Comparison of ENCODE assay signal across 8 cellular contexts in genomic region chr11:109946322-109946846, GRCh38.
DNase-seq lines count a peak whose midpoint lies in the region; ATAC-seq, FAIRE-seq and TF ChIP-seq lines count a peak whose summit lies in the region.

No MANE protein-coding gene starts in this region.

- ATAC-seq in GM19438 (IDR thresholded peaks at IDR 0.05; ENCODE audit: low read depth, unreplicated experiment) (peak; percentile 94), HG03469 (IDR thresholded peaks at IDR 0.05; ENCODE audit: unreplicated experiment) (peak; percentile 87)

- H2AFZ ChIP-seq in endothelial cell of umbilical vein (ENCODE audit: low read depth, low read length) = peak overlapping the region; percentile 60

- H3K4me2 ChIP-seq in endothelial cell of umbilical vein (ENCODE audit: insufficient read depth, low read length) = peak overlapping the region; percentile 80

- no peaks in the 10 kb centered on the region for H3K9me3 Mint-ChIP-seq in activated CD4-positive, alpha-beta memory T cell treated with anti-CD3 and anti-CD28 coated beads for 36 hours
- peaks cover 13% of the 10 kb centered on the region for H3K9me3 Mint-ChIP-seq in mesothelial cell of epicardium

- BruUV-seq in endothelial cell of umbilical vein (replicated peaks; lab: Mats Ljungman, UMichigan) = no TSS peak

- H3K27me3 Mint-ChIP-seq in activated CD4-positive, alpha-beta memory T cell treated with anti-CD3 and anti-CD28 coated beads for 36 hours = no peaks in the 10 kb centered on the region
- H3K27me3 Mint-ChIP-seq in mesothelial cell of epicardium (ENCODE audit: low read depth) = no peaks in the 10 kb centered on the region

- TF ChIP-seq POLR2A in endothelial cell of umbilical vein (IDR thresholded peaks at IDR 0.05; ENCODE audit: low read depth, low read length) = no peak

- H3K4me1 ChIP-seq in endothelial cell of umbilical vein (ENCODE audit: control insufficient read depth, extremely low read depth, insufficient read depth, low read length) = peaks cover 8% of the 10 kb centered on the region

- peak; percentile 91 for TF ChIP-seq CTCF in endothelial cell of umbilical vein (IDR thresholded peaks at IDR 0.05; ENCODE audit: extremely low read depth in 1 of 2, insufficient read depth in 1 of 2, low read depth in 1 of 2, low read length in 2 of 2)
- peak; percentile 88 for TF ChIP-seq CTCF in mesothelial cell of epicardium (IDR thresholded peaks at IDR 0.05; ENCODE audit: unreplicated experiment)

- peak overlapping the region; percentile 81 for H3K9ac ChIP-seq in endothelial cell of umbilical vein (replicated peaks; ENCODE audit: extremely low read depth, insufficient read depth, low read length)

- H4K20me1 ChIP-seq in endothelial cell of umbilical vein (replicated peaks; ENCODE audit: control insufficient read depth, extremely low read depth, insufficient read depth, low read length) = no peaks in the 10 kb centered on the region

- peak overlapping the region; percentile 95 for H3K27ac ChIP-seq in endothelial cell of umbilical vein (ENCODE audit: insufficient read depth, low read depth, low read length)

- CTCF ChIA-PET in activated CD4-positive, alpha-beta memory T cell treated with anti-CD3 and anti-CD28 coated beads for 36 hours (lab: Charles Lee) = interaction anchor here (0.8 kb wide), 1 partner anchor 132 kb away, joined by 3 read pairs; no protein-coding TSS in a partner anchor
- CTCF ChIA-PET in endothelial cell of umbilical vein (lab: Charles Lee) = interaction anchor here (0.6 to 1.4 kb wide), 8 partner anchors 25 to 489 kb away, joined by 3 to 10 read pairs (median 3); partner anchors contain the start of gene ZC3H12C

- intact Hi-C loops in activated CD4-positive, alpha-beta memory T cell treated with anti-CD3 and anti-CD28 coated beads for 36 hours (cut with micrococcal nuclease) = loop anchor here (2.0 to 5.0 kb wide), 5 partner anchors 131 to 486 kb away; partner anchors contain the start of gene ZC3H12C
- intact Hi-C loops in endothelial cell of umbilical vein (cut with micrococcal nuclease) = loop anchor here (1.0 to 5.0 kb wide), 12 partner anchors 25 to 766 kb away; partner anchors contain the start of gene ARHGAP20

- DNase-seq in COLO829 (ENCODE audit: low spot score) = peak; percentile 87
- DNase-seq in NCI-H524 (lab: John Stamatoyannopoulos, UW) = peak; percentile 16 to 71
- DNase-seq in activated CD4-positive, alpha-beta memory T cell treated with anti-CD3 and anti-CD28 coated beads for 36 hours = peak; percentile 70
- DNase-seq in endothelial cell of umbilical vein (ENCODE audit: low read depth, low spot score) = peak; percentile 97
- DNase-seq in mesothelial cell of epicardium (ENCODE audit: low spot score in 2 of 2, unreplicated experiment in 2 of 2) = peak; percentile 53 to 80
- DNase-seq in stimulated activated CD8-positive, alpha-beta memory T cell treated with anti-CD3 and anti-CD28 coated beads, Interleukin-4, amount 100 ng/mL, for 24 hours (ENCODE audit: low read depth) = peak; percentile 41

- POLR2A ChIA-PET in activated CD4-positive, alpha-beta memory T cell treated with anti-CD3 and anti-CD28 coated beads for 36 hours (lab: Charles Lee) = no interaction called here
- POLR2A ChIA-PET in endothelial cell of umbilical vein (lab: Charles Lee) = no interaction called here

- peak; percentile 81 for FAIRE-seq in endothelial cell of umbilical vein (lab: Jason Lieb, UNC)

- H3K79me2 ChIP-seq in endothelial cell of umbilical vein (ENCODE audit: control insufficient read depth, insufficient read depth, low read length) = no peaks in the 10 kb centered on the region

- no peaks in the 10 kb centered on the region for H3K36me3 Mint-ChIP-seq in activated CD4-positive, alpha-beta memory T cell treated with anti-CD3 and anti-CD28 coated beads for 36 hours
- no peaks in the 10 kb centered on the region for H3K36me3 Mint-ChIP-seq in mesothelial cell of epicardium

- peaks cover 2% of the 10 kb centered on the region for H3K4me1 Mint-ChIP-seq in activated CD4-positive, alpha-beta memory T cell treated with anti-CD3 and anti-CD28 coated beads for 36 hours (ENCODE audit: low read depth)
- H3K4me1 Mint-ChIP-seq in mesothelial cell of epicardium = peaks cover 8% of the 10 kb centered on the region

- H3K9me1 ChIP-seq in endothelial cell of umbilical vein (replicated peaks; ENCODE audit: control insufficient read depth, extremely low read depth, insufficient read depth, low read length) = no peaks in the 10 kb centered on the region

- H3K9me3 ChIP-seq in endothelial cell of umbilical vein (replicated peaks; ENCODE audit: control insufficient read depth, insufficient read depth, low read length) = no peaks in the 10 kb centered on the region

- no peak overlapping the region for H3K27ac Mint-ChIP-seq in activated CD4-positive, alpha-beta memory T cell treated with anti-CD3 and anti-CD28 coated beads for 36 hours
- peak overlapping the region; percentile 90 for H3K27ac Mint-ChIP-seq in mesothelial cell of epicardium

- no peaks in the 10 kb centered on the region for H3K36me3 ChIP-seq in endothelial cell of umbilical vein (ENCODE audit: control insufficient read depth in 2 of 2, extremely low read depth in 1 of 2, insufficient read depth in 2 of 2, low read length in 2 of 2)

- dilution Hi-C loops in endothelial cell of umbilical vein (cut with MboI; ENCODE audit: extremely low pct_ligation_motif_present, low sequenced_read_pairs) = no loop called here

- no peaks in the 10 kb centered on the region for H3K27me3 ChIP-seq in endothelial cell of umbilical vein (ENCODE audit: control insufficient read depth in 2 of 2, insufficient read depth in 2 of 2, low read length in 2 of 2)

- no peak overlapping the region for H3K4me3 Mint-ChIP-seq in activated CD4-positive, alpha-beta memory T cell treated with anti-CD3 and anti-CD28 coated beads for 36 hours
- H3K4me3 Mint-ChIP-seq in mesothelial cell of epicardium = peak overlapping the region; percentile 60

- H3K4me3 ChIP-seq in endothelial cell of umbilical vein (replicated peaks in 1 of 3; ENCODE audit: insufficient read depth in 1 of 3, low read depth in 1 of 3, low read length in 3 of 3) = peak overlapping the region in 1 of 3 experiments; percentile 31

TF ChIP-seq in endothelial cell of umbilical vein, 7 proteins besides CTCF, POLR2A, EP300 and RAD21:
- no peak for TF ChIP-seq GATA2 (IDR thresholded peaks at IDR 0.05; ENCODE audit: insufficient read depth, insufficient read length, low read depth, low read length)
- TF ChIP-seq JUN (IDR thresholded peaks at IDR 0.05; ENCODE audit: borderline replicate concordance, insufficient read depth, insufficient read length, low read depth) = peak; percentile 60
- peak; percentile 25 for TF ChIP-seq POLR2AphosphoS5 (IDR thresholded peaks at IDR 0.05; ENCODE audit: insufficient read depth, low read depth, low read length)

Comparison
In these comparisons a context has a peak if more than half of its experiments do, and no peak if none do; other contexts are left out.
1. DNase-seq: peak in every context shown above with its lines; median percentile 97 in endothelial cell of umbilical vein; 87 in COLO829; 70 in activated CD4-positive, alpha-beta memory T cell treated with anti-CD3 and anti-CD28 coated beads for 36 hours; 66 in mesothelial cell of epicardium; 44 in NCI-H524; 41 in stimulated activated CD8-positive, alpha-beta memory T cell treated with anti-CD3 and anti-CD28 coated beads, Interleukin-4, amount 100 ng/mL, for 24 hours.